In the genomic region with DNA sequence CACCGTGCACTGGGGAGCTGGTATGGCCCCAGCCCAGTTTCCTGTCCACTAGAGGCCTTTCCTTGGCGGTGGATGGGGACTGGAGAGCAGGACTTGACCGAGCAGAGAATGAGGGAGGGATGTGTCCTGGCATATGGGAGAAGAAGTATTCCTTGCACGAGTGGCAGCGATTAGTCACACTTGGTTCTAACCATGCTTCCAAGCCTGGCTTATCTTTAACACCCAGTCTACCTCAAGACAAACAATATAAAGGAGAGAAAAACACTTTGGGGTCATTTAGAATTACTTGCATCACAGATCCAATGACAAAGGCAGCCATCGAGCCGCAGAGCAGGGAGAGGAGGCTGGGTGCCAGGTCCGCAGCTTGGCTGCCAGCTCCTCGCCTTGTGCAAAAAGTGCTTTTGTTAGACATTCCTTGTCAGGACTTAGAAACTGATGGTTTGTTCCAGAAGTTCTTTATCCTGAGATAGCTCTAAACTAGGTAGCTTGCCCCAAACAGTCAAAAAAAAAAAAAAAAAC, we compare ENCODE assay signal across 21 cellular contexts.
"Had no signal": no experiment of that assay in that cellular context is flagged by ENCODE, and none has a peak within 500 bp of the region (broad histone marks: within the 10 kb centered on the region; RNA-seq: fewer than 3 reads in every experiment).

No MANE protein-coding gene starts in this region.

- ATAC-seq: activated CD8-positive, alpha-beta memory T cell treated with anti-CD3 and anti-CD28 coated beads, Interleukin-2, amount 10 ng/mL, durations not matched to agents 7 days and 5 days; activated CD8-positive, alpha-beta T cell treated with anti-CD3 and anti-CD28 coated beads for 36 hours; activated naive CD8-positive, alpha-beta T cell treated with anti-CD3 and anti-CD28 coated beads, Interleukin-2, amount 50 U/mL, for 24 hours; T-cell; upper lobe of right lung had no signal

- DNase-seq: activated CD4-positive, alpha-beta T cell treated with anti-CD3 and anti-CD28 coated beads, Interleukin-2, amount 10 ng/mL, durations not matched to agents 7 days and 5 days; activated CD4-positive, CD25-positive, alpha-beta regulatory T cell treated with anti-CD3 and anti-CD28 coated beads, Interleukin-2, amount 50 U/mL, for 72 hours; activated CD8-positive, alpha-beta memory T cell treated with anti-CD3 and anti-CD28 coated beads, Interleukin-2, amount 10 ng/mL, durations not matched to agents 7 days and 5 days; activated CD8-positive, alpha-beta T cell treated with anti-CD3 and anti-CD28 coated beads for 36 hours; activated gamma-delta T cell; activated naive CD4-positive, alpha-beta T cell treated with anti-CD3 and anti-CD28 coated beads, Interleukin-2, amount 50 U/mL, for 16 hours; activated naive CD8-positive, alpha-beta T cell treated with anti-CD3 and anti-CD28 coated beads, Interleukin-2, amount 50 U/mL, for 24 hours; activated T-cell treated with anti-CD3 and anti-CD28 coated beads for 4 hours; brain microvascular endothelial cell; colonic mucosa; endodermal cell; kidney; left ventricle myocardium superior; mammary epithelial cell; ovary; spleen; stimulated activated CD4-positive, alpha-beta T cell treated with anti-CD3 and anti-CD28 coated beads, Interleukin-4, amount 100 ng/mL, for 1 hour; stimulated activated naive CD4-positive, alpha-beta T cell; T-cell; upper lobe of right lung; WERI-Rb-1 had no signal
